In genomic region chr3:129116482-129116946, GRCh38 we compare ENCODE assay signal across 11 cellular contexts. TPM values are rescaled to one million over a fixed set of nuclear protein-coding genes. Genes with fewer than 3 reads are reported as not detected.
DNase-seq lines count a peak whose midpoint lies in the region; ATAC-seq and TF ChIP-seq lines count a peak whose summit lies in the region.
"Had no signal": no experiment of that assay in that cellular context is flagged by ENCODE, and none has a peak within 500 bp of the region (broad histone marks: within the 10 kb centered on the region; RNA-seq: fewer than 3 reads in every experiment).

No MANE protein-coding gene starts in this region.

- TF ChIP-seq RAD21 in liver (IDR thresholded peaks at IDR 0.05): peak; percentile 31 to 34

- CTCF ChIA-PET in A673 (lab: Charles Lee): no interaction called here
- CTCF ChIA-PET in activated CD8-positive, alpha-beta T cell treated with anti-CD3 and anti-CD28 coated beads, Interleukin-2, amount 10 ng/mL, durations not matched to agents 7 days and 5 days (lab: Charles Lee): interaction anchor here (0.9 to 8.9 kb wide), 2 partner anchors 64 to 146 kb away, joined by 3 to 102 read pairs; no protein-coding TSS in a partner anchor

- intact Hi-C loops in A673 (cut with micrococcal nuclease; ENCODE audit: unreplicated experiment): no loop called here

- peaks cover 69% of the 10 kb centered on the region for H3K4me1 Mint-ChIP-seq in activated CD8-positive, alpha-beta T cell treated with anti-CD3 and anti-CD28 coated beads, Interleukin-2, amount 10 ng/mL, durations not matched to agents 7 days and 5 days (ENCODE audit: low read depth)

- WGBS in liver: 9% methylated on average over 5 of the region's 5 CpGs

- no peaks in the 10 kb centered on the region for H3K9me3 Mint-ChIP-seq in activated CD8-positive, alpha-beta T cell treated with anti-CD3 and anti-CD28 coated beads, Interleukin-2, amount 10 ng/mL, durations not matched to agents 7 days and 5 days (ENCODE audit: insufficient read depth)

- H3K36me3 ChIP-seq in A673 (ENCODE audit: insufficient read depth, low read length, poor library complexity, severe bottlenecking) (no peaks in the 10 kb centered on the region), liver (ENCODE audit: control insufficient read depth in 4 of 4, insufficient read depth in 3 of 4, low read depth in 1 of 4, low read length in 3 of 4) (peaks cover 0 to 10% (median 5%) of the 10 kb centered on the region in 4 donors)

- no peaks in the 10 kb centered on the region for H3K9me3 ChIP-seq in A673 (ENCODE audit: low read depth, low read length, poor library complexity, severe bottlenecking)
- no peaks in the 10 kb centered on the region for H3K9me3 ChIP-seq in liver (ENCODE audit: control insufficient read depth in 4 of 4, low read length in 3 of 4)
- H3K9me3 ChIP-seq: thoracic aorta had no signal

- no peak for DNase-seq in A673 (ENCODE audit: low spot score)
- peak; percentile 16 for DNase-seq in ELF-1 (ENCODE audit: low read depth, low spot score)
- peak; percentile 64 for DNase-seq in activated CD8-positive, alpha-beta T cell treated with anti-CD3 and anti-CD28 coated beads, Interleukin-2, amount 10 ng/mL, durations not matched to agents 7 days and 5 days
- DNase-seq in putamen (ENCODE audit: low spot score): no peak
- no peak for DNase-seq in T-helper 9 cell
- DNase-seq: DMS 273 treated with DMSO at 0.1 percent for 48 hours had no signal

- H3K27ac Mint-ChIP-seq in activated CD8-positive, alpha-beta T cell treated with anti-CD3 and anti-CD28 coated beads, Interleukin-2, amount 10 ng/mL, durations not matched to agents 7 days and 5 days: peak overlapping the region; percentile 91

- H3K36me3 Mint-ChIP-seq in activated CD8-positive, alpha-beta T cell treated with anti-CD3 and anti-CD28 coated beads, Interleukin-2, amount 10 ng/mL, durations not matched to agents 7 days and 5 days (ENCODE audit: low read depth): peaks cover 74% of the 10 kb centered on the region

- peak overlapping the region; percentile 79 for H3K4me3 Mint-ChIP-seq in activated CD8-positive, alpha-beta T cell treated with anti-CD3 and anti-CD28 coated beads, Interleukin-2, amount 10 ng/mL, durations not matched to agents 7 days and 5 days

- H3K4me1 ChIP-seq in A673 (ENCODE audit: insufficient read depth, low read length, poor library complexity, severe bottlenecking): peaks cover 4% of the 10 kb centered on the region
- peaks cover 11 to 68% (median 61%) of the 10 kb centered on the region in 4 donors for H3K4me1 ChIP-seq in liver (ENCODE audit: control insufficient read depth in 4 of 4, insufficient read depth in 4 of 4, low read length in 3 of 4)

- POLR2A ChIA-PET in A673 (lab: Charles Lee; ENCODE audit: low non-redundant PET): no interaction called here
- POLR2A ChIA-PET in activated CD8-positive, alpha-beta T cell treated with anti-CD3 and anti-CD28 coated beads, Interleukin-2, amount 10 ng/mL, durations not matched to agents 7 days and 5 days (lab: Charles Lee): interaction anchor here (0.6 to 7.2 kb wide), 9 partner anchors 8 to 200 kb away, joined by 3 to 59 read pairs (median 4); partner anchors contain the start of gene CNBP

- TF ChIP-seq CTCF in A673 (conservative IDR thresholded peaks at IDR 0.05; ENCODE audit: low read depth, low read length) (no peak), liver (IDR thresholded peaks at IDR 0.05; ENCODE audit: low read depth, low read length, missing input control) (no peak)

- peak overlapping the region in 1 of 2 donors; percentile 42 for H3K9ac ChIP-seq in liver (ENCODE audit: low read depth in 1 of 2, low read length in 2 of 2)

- H3K27ac ChIP-seq in A673 (ENCODE audit: low read depth, low read length, poor library complexity, severe bottlenecking): peak overlapping the region; percentile 33
- peak overlapping the region; percentile 99 to 100 for H3K27ac ChIP-seq in liver (ENCODE audit: low read depth in 1 of 2, low read length in 2 of 2)
- H3K27ac ChIP-seq: thoracic aorta had no signal

- no peaks in the 10 kb centered on the region for H3K27me3 ChIP-seq in A673 (replicated peaks; ENCODE audit: insufficient read depth, low read depth, low read length, poor library complexity)
- H3K27me3 ChIP-seq in liver (ENCODE audit: control insufficient read depth in 4 of 4, insufficient read depth in 4 of 4, low read length in 3 of 4): no peaks in the 10 kb centered on the region

- BruUV-seq in A673 (replicated peaks; lab: Mats Ljungman, UMichigan): no TSS peak

- no peak overlapping the region for H3K4me3 ChIP-seq in A673 (ENCODE audit: low read depth, low read length, poor library complexity, severe bottlenecking)
- peak overlapping the region in 1 of 3 donors; percentile 15 for H3K4me3 ChIP-seq in liver (ENCODE audit: low read depth in 1 of 3, low read length in 3 of 3)
- H3K4me3 ChIP-seq: thoracic aorta had no signal

- no peak for ATAC-seq in activated CD8-positive, alpha-beta T cell treated with anti-CD3 and anti-CD28 coated beads, Interleukin-2, amount 10 ng/mL, durations not matched to agents 7 days and 5 days
- no peak for ATAC-seq in GM21447 (IDR thresholded peaks at IDR 0.05; ENCODE audit: unreplicated experiment)
- no peak for ATAC-seq in HG03442 (IDR thresholded peaks at IDR 0.05; ENCODE audit: unreplicated experiment)

- no peaks in the 10 kb centered on the region for H3K27me3 Mint-ChIP-seq in activated CD8-positive, alpha-beta T cell treated with anti-CD3 and anti-CD28 coated beads, Interleukin-2, amount 10 ng/mL, durations not matched to agents 7 days and 5 days (ENCODE audit: low read depth)

TF ChIP-seq in liver, 16 proteins besides CTCF, POLR2A, EP300 and RAD21 (continues in another document):
- no peak for TF ChIP-seq TAF1 (conservative IDR thresholded peaks at IDR 0.05)
- TF ChIP-seq HNF4G (IDR thresholded peaks at IDR 0.05): peak; percentile 92
- peak; percentile 96 for TF ChIP-seq NR2F2 (IDR thresholded peaks at IDR 0.05)
- TF ChIP-seq FOXA1 (IDR thresholded peaks at IDR 0.05): peak; percentile 62
- TF ChIP-seq EGR1 (IDR thresholded peaks at IDR 0.05; ENCODE audit: low read depth in 2 of 2): peak in 1 of 2 donors; percentile 85
- peak in 1 of 2 donors; percentile 66 for TF ChIP-seq JUND (IDR thresholded peaks at IDR 0.05)
- TF ChIP-seq RXRA (IDR thresholded peaks at IDR 0.05): peak; percentile 94
- peak in 1 of 2 donors; percentile 65 for TF ChIP-seq GABPA (IDR thresholded peaks at IDR 0.05 in 1 of 2, conservative IDR thresholded peaks at IDR 0.05 in 1 of 2)
- TF ChIP-seq REST (IDR thresholded peaks at IDR 0.05): peak; percentile 36
- TF ChIP-seq, protein P1, sequence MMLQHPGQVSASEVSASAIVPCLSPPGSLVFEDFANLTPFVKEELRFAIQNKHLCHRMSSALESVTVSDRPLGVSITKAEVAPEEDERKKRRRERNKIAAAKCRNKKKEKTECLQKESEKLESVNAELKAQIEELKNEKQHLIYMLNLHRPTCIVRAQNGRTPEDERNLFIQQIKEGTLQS (IDR thresholded peaks at IDR 0.05): peak; percentile 29

RNA-seq across cellular contexts. Expression of gene RAB43, which starts 5.1 kb away (rescaled TPM):
- total RNA-seq in A673 (2021) (2.9 and 7.3 TPM in 2 replicates), liver (10 to 100 TPM; 20.7 to 58.1 TPM)
- 10 to 100 TPM; 56.0 to 58.7 TPM for total RNA-seq in activated CD8-positive, alpha-beta T cell treated with anti-CD3 and anti-CD28 coated beads, Interleukin-2, amount 10 ng/mL, durations not matched to agents 7 days and 5 days
- 10 to 100 TPM; 13.4 to 32.4 TPM for polyA plus RNA-seq in liver

RNA-seq across cellular contexts. Expression of gene ISY1, which starts 44.3 kb away (rescaled TPM):
- total RNA-seq in A673 (2021) (46.2 and 49.8 TPM in 2 replicates), liver (10 to 100 TPM in 1 of 2 donors, 1 to 10 TPM in 1; 6.4 to 12.3 TPM)
- total RNA-seq in activated CD8-positive, alpha-beta T cell treated with anti-CD3 and anti-CD28 coated beads, Interleukin-2, amount 10 ng/mL, durations not matched to agents 7 days and 5 days: 10 to 100 TPM; 57.9 to 65.7 TPM
- 10 to 100 TPM in 1 of 2 donors, 1 to 10 TPM in 1; 8.7 to 13.2 TPM for polyA plus RNA-seq in liver

RNA-seq across cellular contexts. Expression of gene GP9, which starts 55.9 kb away (rescaled TPM):
- total RNA-seq in A673 (2021) (not detected in 2 replicates), liver (10 to 100 TPM in 1 of 2 donors, not detected in 1; 12.0 TPM)
- total RNA-seq in activated CD8-positive, alpha-beta T cell treated with anti-CD3 and anti-CD28 coated beads, Interleukin-2, amount 10 ng/mL, durations not matched to agents 7 days and 5 days: not detected
- under 1 TPM in 1 of 2 donors, not detected in 1; 0.16 TPM for polyA plus RNA-seq in liver
- total RNA-seq: thoracic aorta had no signal
- polyA plus RNA-seq: keratinocyte had no signal

Comparison
In these comparisons a context has a peak if more than half of its experiments do, and no peak if none do; other contexts are left out.
1. DNase-seq: peak in ELF-1 (single experiment) and activated CD8-positive, alpha-beta T cell treated with anti-CD3 and anti-CD28 coated beads, Interleukin-2, amount 10 ng/mL, durations not matched to agents 7 days and 5 days (single experiment); none in A673 (single experiment), putamen (single experiment) and T-helper 9 cell (single experiment).